1 cellular context compared by ENCODE assay signal in the genomic region with DNA sequence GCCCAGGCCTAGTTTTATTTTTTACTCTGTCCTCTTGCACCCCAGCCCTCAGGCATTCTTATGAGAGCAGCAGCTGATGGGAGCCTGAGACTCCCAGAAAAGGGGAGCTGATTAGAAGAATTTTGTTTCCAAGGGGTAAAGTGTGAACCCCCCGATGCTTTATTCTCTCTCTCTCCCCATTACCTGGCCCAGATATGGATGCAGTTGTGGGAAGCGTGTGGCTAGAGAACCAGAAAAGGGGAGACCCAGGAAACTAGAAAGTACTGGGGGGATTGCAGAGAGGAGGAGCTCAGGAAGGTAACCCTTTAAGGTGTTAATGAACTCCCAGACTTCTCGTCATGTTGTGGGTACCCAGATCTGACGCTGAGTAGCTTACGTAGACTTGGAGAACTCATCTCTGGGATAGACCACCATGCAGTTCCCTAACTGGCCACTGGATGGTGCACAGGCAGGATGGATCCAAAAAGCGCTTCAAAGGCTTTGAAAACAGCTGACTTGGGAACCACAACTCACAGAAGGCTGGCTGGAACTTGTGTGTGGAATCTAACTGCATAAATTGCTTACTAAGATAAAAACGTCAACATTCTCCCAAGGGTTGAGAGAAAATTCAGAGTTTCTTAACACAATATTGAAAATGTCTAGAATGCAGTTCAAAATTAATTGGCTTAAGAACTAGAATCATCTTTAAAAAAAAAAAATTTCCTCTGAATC.
TF ChIP-seq lines count a peak whose summit lies in the region.

No MANE protein-coding gene starts in this region.

TF ChIP-seq in K562, 482 proteins besides CTCF, POLR2A, EP300 and RAD21 (continued from another document):
- TF ChIP-seq, protein P1, sequence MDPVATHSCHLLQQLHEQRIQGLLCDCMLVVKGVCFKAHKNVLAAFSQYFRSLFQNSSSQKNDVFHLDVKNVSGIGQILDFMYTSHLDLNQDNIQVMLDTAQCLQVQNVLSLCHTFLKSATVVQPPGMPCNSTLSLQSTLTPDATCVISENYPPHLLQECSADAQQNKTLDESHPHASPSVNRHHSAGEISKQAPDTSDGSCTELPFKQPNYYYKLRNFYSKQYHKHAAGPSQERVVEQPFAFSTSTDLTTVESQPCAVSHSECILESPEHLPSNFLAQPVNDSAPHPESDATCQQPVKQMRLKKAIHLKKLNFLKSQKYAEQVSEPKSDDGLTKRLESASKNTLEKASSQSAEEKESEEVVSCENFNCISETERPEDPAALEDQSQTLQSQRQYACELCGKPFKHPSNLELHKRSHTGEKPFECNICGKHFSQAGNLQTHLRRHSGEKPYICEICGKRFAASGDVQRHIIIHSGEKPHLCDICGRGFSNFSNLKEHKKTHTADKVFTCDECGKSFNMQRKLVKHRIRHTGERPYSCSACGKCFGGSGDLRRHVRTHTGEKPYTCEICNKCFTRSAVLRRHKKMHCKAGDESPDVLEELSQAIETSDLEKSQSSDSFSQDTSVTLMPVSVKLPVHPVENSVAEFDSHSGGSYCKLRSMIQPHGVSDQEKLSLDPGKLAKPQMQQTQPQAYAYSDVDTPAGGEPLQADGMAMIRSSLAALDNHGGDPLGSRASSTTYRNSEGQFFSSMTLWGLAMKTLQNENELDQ (CRISPR knock-in tag; IDR thresholded peaks at IDR 0.05; ENCODE audit: borderline replicate concordance) = no peak
- TF ChIP-seq ZNF444 (CRISPR knock-in tag; IDR thresholded peaks at IDR 0.05) (no peak), LEF1 (IDR thresholded peaks at IDR 0.05) (peak; percentile 85), JUND (IDR thresholded peaks at IDR 0.05; ENCODE audit: borderline replicate concordance, low read depth, low read length) (peak; percentile 18; the same call in 1 of the 2 replicates), JUND (tag; IDR thresholded peaks at IDR 0.05; ENCODE audit: borderline replicate concordance, low read depth, low read length) (peak; percentile 38; the same call in 1 of the 3 replicates), RNF2 (IDR thresholded peaks at IDR 0.05) (no peak), MLX (CRISPR knock-in tag; conservative IDR thresholded peaks at IDR 0.05) (no peak), HDAC1 (IDR thresholded peaks at IDR 0.05) (0 out of 4 replicates have a peak, but pooled peaks of 1 of the 2 experiments have one; percentile 13), ETV1 (tag; conservative IDR thresholded peaks at IDR 0.05; ENCODE audit: low read depth) (0 out of 2 replicates have a peak, but pooled peaks have one; percentile 30), RCOR1 (IDR thresholded peaks at IDR 0.05; ENCODE audit: borderline replicate concordance in 1 of 2, low read depth in 2 of 2, low read length in 2 of 2) (peak in 1 of 2 experiments; percentile 73; a peak in 2 of 4 replicates), SMC3 (conservative IDR thresholded peaks at IDR 0.05; ENCODE audit: insufficient read depth, low read depth, low read length) (peak; percentile 50; the same call in 1 of the 2 replicates), ZNF175 (CRISPR knock-in tag; IDR thresholded peaks at IDR 0.05; ENCODE audit: low read depth) (no peak), FOXK2 (conservative IDR thresholded peaks at IDR 0.05 in 1 of 2, IDR thresholded peaks at IDR 0.05 in 1 of 2; ENCODE audit: low read depth in 2 of 2) (0 out of 4 replicates have a peak, but pooled peaks of 1 of the 2 experiments have one; percentile 29), BCOR (IDR thresholded peaks at IDR 0.05) (no peak), CREM (IDR thresholded peaks at IDR 0.05; ENCODE audit: low read depth) (peak; percentile 26; the same call in 1 of the 2 replicates), ZNF764 (CRISPR knock-in tag; IDR thresholded peaks at IDR 0.05; ENCODE audit: low read depth) (no peak), SPI1 (IDR thresholded peaks at IDR 0.05; ENCODE audit: borderline replicate concordance, low read depth, low read length) (peak; percentile 17; the same call in 1 of the 2 replicates), ZNF316 (IDR thresholded peaks at IDR 0.05) (peak; percentile 97), ZKSCAN3 (CRISPR knock-in tag; IDR thresholded peaks at IDR 0.05) (no peak), CTBP1 (IDR thresholded peaks at IDR 0.05; ENCODE audit: borderline replicate concordance) (peak; percentile 51; the same call in 1 of the 2 replicates), EP400 (IDR thresholded peaks at IDR 0.05) (0 out of 2 replicates have a peak, but pooled peaks have one; percentile 27), KAT7 (CRISPR knock-in tag; IDR thresholded peaks at IDR 0.05; ENCODE audit: borderline replicate concordance) (0 out of 2 replicates have a peak, but pooled peaks have one; percentile 15), MAFF (IDR thresholded peaks at IDR 0.05; ENCODE audit: low read length) (peak; percentile 82), ERF (CRISPR knock-in tag; IDR thresholded peaks at IDR 0.05) (no peak), FIP1L1 (IDR thresholded peaks at IDR 0.05; ENCODE audit: low read depth, low read length, poor library complexity, severe bottlenecking) (no peak), GTF2F1 (IDR thresholded peaks at IDR 0.05; ENCODE audit: low read depth, low read length) (no peak), NEUROD1 (IDR thresholded peaks at IDR 0.05; ENCODE audit: borderline replicate concordance, low read depth, low read length, partially characterized antibody) (peak; percentile 15), CEBPG (CRISPR knock-in tag; IDR thresholded peaks at IDR 0.05) (no peak), CEBPG (tag; conservative IDR thresholded peaks at IDR 0.05 in 1 of 2, IDR thresholded peaks at IDR 0.05 in 1 of 2) (no peak), POLR3G (IDR thresholded peaks at IDR 0.05; ENCODE audit: extremely low read depth, insufficient read length, insufficient replicate concordance) (no peak), RB1 (IDR thresholded peaks at IDR 0.05; ENCODE audit: low read depth) (0 out of 2 replicates have a peak, but pooled peaks have one; percentile 33), TAL1 (IDR thresholded peaks at IDR 0.05) (no peak), RFX1 (IDR thresholded peaks at IDR 0.05) (no peak), TCF7 (IDR thresholded peaks at IDR 0.05; ENCODE audit: borderline replicate concordance) (peak; percentile 98), NCOR1 (IDR thresholded peaks at IDR 0.05) (peak; percentile 23; the same call in 1 of the 2 replicates), MAFG (tag; conservative IDR thresholded peaks at IDR 0.05) (peak; percentile 91), TEAD4 (IDR thresholded peaks at IDR 0.05; ENCODE audit: low read length) (0 out of 2 replicates have a peak, but pooled peaks have one; percentile 23), TEAD4 (CRISPR knock-in tag; IDR thresholded peaks at IDR 0.05; ENCODE audit: borderline replicate concordance) (no peak), DACH1 (IDR thresholded peaks at IDR 0.05; ENCODE audit: partially characterized antibody) (peak; percentile 96), KLF16 (IDR thresholded peaks at IDR 0.05) (peak; percentile 55), CBX3 (IDR thresholded peaks at IDR 0.05; ENCODE audit: borderline replicate concordance in 1 of 2, low read length in 2 of 2) (peak in 1 of 2 experiments; percentile 31; a peak in 1 of 3 replicates), MAFK (IDR thresholded peaks at IDR 0.05; ENCODE audit: low read length) (peak; percentile 81), KLF1 (tag; IDR thresholded peaks at IDR 0.05) (no peak)
- TF ChIP-seq, protein P2, sequence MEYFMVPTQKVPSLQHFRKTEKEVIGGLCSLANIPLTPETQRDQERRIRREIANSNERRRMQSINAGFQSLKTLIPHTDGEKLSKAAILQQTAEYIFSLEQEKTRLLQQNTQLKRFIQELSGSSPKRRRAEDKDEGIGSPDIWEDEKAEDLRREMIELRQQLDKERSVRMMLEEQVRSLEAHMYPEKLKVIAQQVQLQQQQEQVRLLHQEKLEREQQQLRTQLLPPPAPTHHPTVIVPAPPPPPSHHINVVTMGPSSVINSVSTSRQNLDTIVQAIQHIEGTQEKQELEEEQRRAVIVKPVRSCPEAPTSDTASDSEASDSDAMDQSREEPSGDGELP (CRISPR knock-in tag; IDR thresholded peaks at IDR 0.05; ENCODE audit: borderline replicate concordance) = peak; percentile 98
- TF ChIP-seq, protein P3, sequence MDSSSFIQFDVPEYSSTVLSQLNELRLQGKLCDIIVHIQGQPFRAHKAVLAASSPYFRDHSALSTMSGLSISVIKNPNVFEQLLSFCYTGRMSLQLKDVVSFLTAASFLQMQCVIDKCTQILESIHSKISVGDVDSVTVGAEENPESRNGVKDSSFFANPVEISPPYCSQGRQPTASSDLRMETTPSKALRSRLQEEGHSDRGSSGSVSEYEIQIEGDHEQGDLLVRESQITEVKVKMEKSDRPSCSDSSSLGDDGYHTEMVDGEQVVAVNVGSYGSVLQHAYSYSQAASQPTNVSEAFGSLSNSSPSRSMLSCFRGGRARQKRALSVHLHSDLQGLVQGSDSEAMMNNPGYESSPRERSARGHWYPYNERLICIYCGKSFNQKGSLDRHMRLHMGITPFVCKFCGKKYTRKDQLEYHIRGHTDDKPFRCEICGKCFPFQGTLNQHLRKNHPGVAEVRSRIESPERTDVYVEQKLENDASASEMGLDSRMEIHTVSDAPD (CRISPR knock-in tag; IDR thresholded peaks at IDR 0.05) = no peak
- TF ChIP-seq, protein P4, sequence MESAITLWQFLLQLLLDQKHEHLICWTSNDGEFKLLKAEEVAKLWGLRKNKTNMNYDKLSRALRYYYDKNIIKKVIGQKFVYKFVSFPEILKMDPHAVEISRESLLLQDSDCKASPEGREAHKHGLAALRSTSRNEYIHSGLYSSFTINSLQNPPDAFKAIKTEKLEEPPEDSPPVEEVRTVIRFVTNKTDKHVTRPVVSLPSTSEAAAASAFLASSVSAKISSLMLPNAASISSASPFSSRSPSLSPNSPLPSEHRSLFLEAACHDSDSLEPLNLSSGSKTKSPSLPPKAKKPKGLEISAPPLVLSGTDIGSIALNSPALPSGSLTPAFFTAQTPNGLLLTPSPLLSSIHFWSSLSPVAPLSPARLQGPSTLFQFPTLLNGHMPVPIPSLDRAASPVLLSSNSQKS (CRISPR knock-in tag; IDR thresholded peaks at IDR 0.05) = no peak
- TF ChIP-seq, protein P5, sequence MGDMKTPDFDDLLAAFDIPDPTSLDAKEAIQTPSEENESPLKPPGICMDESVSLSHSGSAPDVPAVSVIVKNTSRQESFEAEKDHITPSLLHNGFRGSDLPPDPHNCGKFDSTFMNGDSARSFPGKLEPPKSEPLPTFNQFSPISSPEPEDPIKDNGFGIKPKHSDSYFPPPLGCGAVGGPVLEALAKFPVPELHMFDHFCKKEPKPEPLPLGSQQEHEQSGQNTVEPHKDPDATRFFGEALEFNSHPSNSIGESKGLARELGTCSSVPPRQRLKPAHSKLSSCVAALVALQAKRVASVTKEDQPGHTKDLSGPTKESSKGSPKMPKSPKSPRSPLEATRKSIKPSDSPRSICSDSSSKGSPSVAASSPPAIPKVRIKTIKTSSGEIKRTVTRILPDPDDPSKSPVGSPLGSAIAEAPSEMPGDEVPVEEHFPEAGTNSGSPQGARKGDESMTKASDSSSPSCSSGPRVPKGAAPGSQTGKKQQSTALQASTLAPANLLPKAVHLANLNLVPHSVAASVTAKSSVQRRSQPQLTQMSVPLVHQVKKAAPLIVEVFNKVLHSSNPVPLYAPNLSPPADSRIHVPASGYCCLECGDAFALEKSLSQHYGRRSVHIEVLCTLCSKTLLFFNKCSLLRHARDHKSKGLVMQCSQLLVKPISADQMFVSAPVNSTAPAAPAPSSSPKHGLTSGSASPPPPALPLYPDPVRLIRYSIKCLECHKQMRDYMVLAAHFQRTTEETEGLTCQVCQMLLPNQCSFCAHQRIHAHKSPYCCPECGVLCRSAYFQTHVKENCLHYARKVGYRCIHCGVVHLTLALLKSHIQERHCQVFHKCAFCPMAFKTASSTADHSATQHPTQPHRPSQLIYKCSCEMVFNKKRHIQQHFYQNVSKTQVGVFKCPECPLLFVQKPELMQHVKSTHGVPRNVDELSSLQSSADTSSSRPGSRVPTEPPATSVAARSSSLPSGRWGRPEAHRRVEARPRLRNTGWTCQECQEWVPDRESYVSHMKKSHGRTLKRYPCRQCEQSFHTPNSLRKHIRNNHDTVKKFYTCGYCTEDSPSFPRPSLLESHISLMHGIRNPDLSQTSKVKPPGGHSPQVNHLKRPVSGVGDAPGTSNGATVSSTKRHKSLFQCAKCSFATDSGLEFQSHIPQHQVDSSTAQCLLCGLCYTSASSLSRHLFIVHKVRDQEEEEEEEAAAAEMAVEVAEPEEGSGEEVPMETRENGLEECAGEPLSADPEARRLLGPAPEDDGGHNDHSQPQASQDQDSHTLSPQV (IDR thresholded peaks at IDR 0.05) = peak; percentile 41; the same call in 1 of the 2 replicates
- TF ChIP-seq, protein P6, sequence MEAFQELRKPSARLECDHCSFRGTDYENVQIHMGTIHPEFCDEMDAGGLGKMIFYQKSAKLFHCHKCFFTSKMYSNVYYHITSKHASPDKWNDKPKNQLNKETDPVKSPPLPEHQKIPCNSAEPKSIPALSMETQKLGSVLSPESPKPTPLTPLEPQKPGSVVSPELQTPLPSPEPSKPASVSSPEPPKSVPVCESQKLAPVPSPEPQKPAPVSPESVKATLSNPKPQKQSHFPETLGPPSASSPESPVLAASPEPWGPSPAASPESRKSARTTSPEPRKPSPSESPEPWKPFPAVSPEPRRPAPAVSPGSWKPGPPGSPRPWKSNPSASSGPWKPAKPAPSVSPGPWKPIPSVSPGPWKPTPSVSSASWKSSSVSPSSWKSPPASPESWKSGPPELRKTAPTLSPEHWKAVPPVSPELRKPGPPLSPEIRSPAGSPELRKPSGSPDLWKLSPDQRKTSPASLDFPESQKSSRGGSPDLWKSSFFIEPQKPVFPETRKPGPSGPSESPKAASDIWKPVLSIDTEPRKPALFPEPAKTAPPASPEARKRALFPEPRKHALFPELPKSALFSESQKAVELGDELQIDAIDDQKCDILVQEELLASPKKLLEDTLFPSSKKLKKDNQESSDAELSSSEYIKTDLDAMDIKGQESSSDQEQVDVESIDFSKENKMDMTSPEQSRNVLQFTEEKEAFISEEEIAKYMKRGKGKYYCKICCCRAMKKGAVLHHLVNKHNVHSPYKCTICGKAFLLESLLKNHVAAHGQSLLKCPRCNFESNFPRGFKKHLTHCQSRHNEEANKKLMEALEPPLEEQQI (IDR thresholded peaks at IDR 0.05) = 0 out of 2 replicates have a peak, but pooled peaks have one; percentile 40
- TF ChIP-seq, protein P7, sequence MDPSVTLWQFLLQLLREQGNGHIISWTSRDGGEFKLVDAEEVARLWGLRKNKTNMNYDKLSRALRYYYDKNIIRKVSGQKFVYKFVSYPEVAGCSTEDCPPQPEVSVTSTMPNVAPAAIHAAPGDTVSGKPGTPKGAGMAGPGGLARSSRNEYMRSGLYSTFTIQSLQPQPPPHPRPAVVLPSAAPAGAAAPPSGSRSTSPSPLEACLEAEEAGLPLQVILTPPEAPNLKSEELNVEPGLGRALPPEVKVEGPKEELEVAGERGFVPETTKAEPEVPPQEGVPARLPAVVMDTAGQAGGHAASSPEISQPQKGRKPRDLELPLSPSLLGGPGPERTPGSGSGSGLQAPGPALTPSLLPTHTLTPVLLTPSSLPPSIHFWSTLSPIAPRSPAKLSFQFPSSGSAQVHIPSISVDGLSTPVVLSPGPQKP (CRISPR knock-in tag; IDR thresholded peaks at IDR 0.05) = no peak
